In genomic region chr3:58104155-58104554, GRCh38 we compare ENCODE assay signal across 19 cellular contexts.
DNase-seq lines count a peak whose midpoint lies in the region; ATAC-seq and TF ChIP-seq lines count a peak whose summit lies in the region.
"Had no signal": no experiment of that assay in that cellular context is flagged by ENCODE, and none has a peak within 500 bp of the region (broad histone marks: within the 10 kb centered on the region; RNA-seq: fewer than 3 reads in every experiment).

No MANE protein-coding gene starts in this region.

- H3K36me3 ChIP-seq in breast epithelium: no peaks in the 10 kb centered on the region
- H3K36me3 ChIP-seq in gastroesophageal sphincter: peaks cover 0 to 97% of the 10 kb centered on the region in 2 donors
- peaks cover 1 to 11% of the 10 kb centered on the region in 2 donors for H3K36me3 ChIP-seq in aorta (ENCODE audit: control insufficient read depth in 1 of 2, insufficient read depth in 2 of 2, low read length in 1 of 2)
- H3K36me3 ChIP-seq: neutrophil had no signal

- H3K27me3 Mint-ChIP-seq in MCF 10A (ENCODE audit: insufficient read depth, unreplicated experiment): no peaks in the 10 kb centered on the region
- H3K27me3 Mint-ChIP-seq: T-helper 17 cell had no signal

- no TSS peak for BruUV-seq in MCF 10A (replicated peaks; lab: Mats Ljungman, UMichigan)

- H3K4me1 Mint-ChIP-seq in MCF 10A (ENCODE audit: insufficient read depth, unreplicated experiment): no peaks in the 10 kb centered on the region

- H3K9me3 ChIP-seq in breast epithelium (no peaks in the 10 kb centered on the region), gastroesophageal sphincter (no peaks in the 10 kb centered on the region), aorta (ENCODE audit: control insufficient read depth, low read length) (no peaks in the 10 kb centered on the region)
- H3K9me3 ChIP-seq: BLaER1, neutrophil had no signal

- intact Hi-C loops in breast epithelium (cut with DNase I; ENCODE audit: low total_unique reads) (no loop called here), MCF 10A (cut with micrococcal nuclease) (no loop called here), aorta (cut with DNase I) (loop anchor here (5.0 to 10.0 kb wide), 2 partner anchors 89 to 97 kb away; partner anchors contain the start of gene FLNB (in 1 of the 2))

- no peak for TF ChIP-seq CTCF in breast epithelium (IDR thresholded peaks at IDR 0.05)
- TF ChIP-seq CTCF in MCF 10A (IDR thresholded peaks at IDR 0.05; ENCODE audit: unreplicated experiment): no peak
- no peak for TF ChIP-seq CTCF in gastroesophageal sphincter (IDR thresholded peaks at IDR 0.05)

- POLR2A ChIA-PET in MCF 10A (lab: Yijun Ruan, JAX): no interaction called here

- H3K27me3 ChIP-seq in breast epithelium (no peaks in the 10 kb centered on the region), gastroesophageal sphincter (no peaks in the 10 kb centered on the region), aorta (ENCODE audit: control insufficient read depth in 1 of 2, insufficient read depth in 2 of 2, low read length in 1 of 2) (no peaks in the 10 kb centered on the region)
- H3K27me3 ChIP-seq: BLaER1, neutrophil had no signal

- TF ChIP-seq POLR2A in breast epithelium (IDR thresholded peaks at IDR 0.05): no peak
- no peak for TF ChIP-seq POLR2A in gastroesophageal sphincter (IDR thresholded peaks at IDR 0.05)

- no peaks in the 10 kb centered on the region for H3K9me3 Mint-ChIP-seq in MCF 10A (ENCODE audit: unreplicated experiment)

- H3K27ac ChIP-seq in breast epithelium: peak overlapping the region; percentile 85 to 87
- peak overlapping the region in 3 of 4 donors; percentile 49 to 71 (median 54) for H3K27ac ChIP-seq in gastroesophageal sphincter
- H3K27ac ChIP-seq in aorta (ENCODE audit: low read depth in 1 of 2, low read length in 2 of 2): peak overlapping the region; percentile 11 to 62
- H3K27ac ChIP-seq: BLaER1, neutrophil had no signal

- H3K27ac Mint-ChIP-seq in MCF 10A (ENCODE audit: low read depth, unreplicated experiment): no peak overlapping the region
- H3K27ac Mint-ChIP-seq: T-helper 17 cell had no signal

- DNase-seq in breast epithelium (ENCODE audit: low spot score in 2 of 2) (no peak), MCF 10A (ENCODE audit: unreplicated experiment) (no peak), pons (ENCODE audit: low spot score) (peak; percentile 54), aorta (no peak), NCI-H146 treated with DMSO at 0.1 percent for 48 hours (lab: John Stamatoyannopoulos, UW; ENCODE audit: unreplicated experiment) (no peak), ACHN (no peak)
- DNase-seq: effector memory CD4-positive, alpha-beta T cell; GDM1; kidney glomerular epithelial cell; NCI-H2029 treated with DMSO at 0.1 percent for 48 hours; NCI-H510A; SIG-M5; T-helper 17 cell had no signal

- WGBS in gastroesophageal sphincter (ENCODE audit: low coverage in 1 of 2), 2 donors: 39 to 58% methylated on average over 8 of the region's 8 CpGs
- 41 to 50% methylated on average over 8 of the region's 8 CpGs for WGBS in aorta, 2 donors

- ATAC-seq in gastroesophageal sphincter (no peak), aorta (ENCODE audit: low FRiP score) (no peak), GM19023 (IDR thresholded peaks at IDR 0.05; ENCODE audit: unreplicated experiment) (no peak)
- ATAC-seq: HCT116, K562, T-helper 17 cell had no signal

- TF ChIP-seq EP300 in gastroesophageal sphincter (IDR thresholded peaks at IDR 0.05): no peak

- no peak overlapping the region for H3K4me3 Mint-ChIP-seq in MCF 10A (ENCODE audit: unreplicated experiment)
- H3K4me3 Mint-ChIP-seq: T-helper 17 cell had no signal

- CTCF ChIA-PET in MCF 10A (lab: Yijun Ruan, JAX): interaction anchor here (0.6 to 2.0 kb wide), 5 partner anchors 9 to 430 kb away, joined by 3 to 8 read pairs (median 4); partner anchors contain the start of gene FLNB

- H3K4me3 ChIP-seq in breast epithelium (no peak overlapping the region), gastroesophageal sphincter (no peak overlapping the region), aorta (ENCODE audit: low read length in 2 of 2) (no peak overlapping the region)
- H3K4me3 ChIP-seq: BLaER1, K562 had no signal

- in situ Hi-C loops in ACHN (cut with HindIII; ENCODE audit: low pct_ligation_motif_present, low pct_unique_long_range_greater_than_20kb, low sequenced_read_pairs): no loop called here

- H3K36me3 Mint-ChIP-seq in MCF 10A (ENCODE audit: insufficient read depth, unreplicated experiment): peaks cover 96% of the 10 kb centered on the region

- H3K4me1 ChIP-seq in breast epithelium (peaks cover 0 to 24% of the 10 kb centered on the region in 2 donors), gastroesophageal sphincter (peaks cover 0 to 48% (median 15%) of the 10 kb centered on the region in 3 donors), aorta (ENCODE audit: control insufficient read depth in 1 of 2, insufficient read depth in 2 of 2, low read length in 2 of 2) (peaks cover 2 to 6% of the 10 kb centered on the region in 2 donors)
- H3K4me1 ChIP-seq: BLaER1 had no signal

Comparison
In these comparisons a context has a peak if more than half of its experiments do, and no peak if none do; other contexts are left out.
1. intact Hi-C loops: an anchor here in aorta (5.0 to 10.0 kb wide); none called in breast epithelium and MCF 10A.